Comparison of ENCODE assay signal across 25 cellular contexts in genomic region chr7:145784809-145785780, GRCh38.
"Had no signal": no experiment of that assay in that cellular context is flagged by ENCODE, and none has a peak within 500 bp of the region (broad histone marks: within the 10 kb centered on the region; RNA-seq: fewer than 3 reads in every experiment).

No MANE protein-coding gene starts in this region.

- H3K4me3 ChIP-seq: esophagus squamous epithelium, heart right ventricle, left lung, neural progenitor cell, right lobe of liver, vagina had no signal

- H3K27me3 Mint-ChIP-seq: naive thymus-derived CD4-positive, alpha-beta T cell; progenitor cell of endocrine pancreas; stimulated activated naive B cell treated with anti-CD40 and anti-IgM and Interleukin-4, amounts not matched to agents 10 μg/mL and 1 μg/mL and 100 μg/mL, for 72 hours; stimulated activated naive CD8-positive, alpha-beta T cell treated with anti-CD3 and anti-CD28 coated beads, Interleukin-15, Interleukin-2, amounts not matched to agents 100 ng/mL and 50 ng/mL, for 24 hours had no signal

- ATAC-seq: heart right ventricle; left cardiac atrium; left lung; naive thymus-derived CD4-positive, alpha-beta T cell; right lobe of liver; stimulated activated naive B cell treated with anti-CD40 and anti-IgM and Interleukin-4, amounts not matched to agents 10 μg/mL and 1 μg/mL and 100 μg/mL, for 72 hours had no signal

- H3K27ac Mint-ChIP-seq: mesothelial cell of epicardium; naive thymus-derived CD4-positive, alpha-beta T cell; nephron; neural progenitor cell; progenitor cell of endocrine pancreas; stimulated activated naive B cell treated with anti-CD40 and anti-IgM and Interleukin-4, amounts not matched to agents 10 μg/mL and 1 μg/mL and 100 μg/mL, for 72 hours; stimulated activated naive CD8-positive, alpha-beta T cell treated with anti-CD3 and anti-CD28 coated beads, Interleukin-15, Interleukin-2, amounts not matched to agents 100 ng/mL and 50 ng/mL, for 24 hours had no signal

- H3K27ac ChIP-seq: esophagus squamous epithelium, heart right ventricle, left lung, neural progenitor cell, parathyroid adenoma, right lobe of liver, vagina had no signal

- H3K4me1 Mint-ChIP-seq: mesothelial cell of epicardium; naive thymus-derived CD4-positive, alpha-beta T cell; nephron; neural progenitor cell; stimulated activated naive B cell treated with anti-CD40 and anti-IgM and Interleukin-4, amounts not matched to agents 10 μg/mL and 1 μg/mL and 100 μg/mL, for 72 hours had no signal

- H3K9ac ChIP-seq: neural progenitor cell, parathyroid adenoma had no signal

- H3K36me3 ChIP-seq: esophagus squamous epithelium, heart right ventricle, left lung, neural progenitor cell, right lobe of liver, vagina had no signal

- H3K79me2 ChIP-seq: parathyroid adenoma had no signal

- H2AFZ ChIP-seq: neural progenitor cell, parathyroid adenoma had no signal

- H3K4me3 Mint-ChIP-seq: mesothelial cell of epicardium; naive thymus-derived CD4-positive, alpha-beta T cell; nephron; neural progenitor cell; stimulated activated naive B cell treated with anti-CD40 and anti-IgM and Interleukin-4, amounts not matched to agents 10 μg/mL and 1 μg/mL and 100 μg/mL, for 72 hours; stimulated activated naive CD8-positive, alpha-beta T cell treated with anti-CD3 and anti-CD28 coated beads, Interleukin-15, Interleukin-2, amounts not matched to agents 100 ng/mL and 50 ng/mL, for 24 hours had no signal

- H3K4me1 ChIP-seq: esophagus squamous epithelium, heart right ventricle, left lung, neural progenitor cell, parathyroid adenoma, right lobe of liver, vagina had no signal

- H3K9me3 ChIP-seq: right lobe of liver, vagina had no signal

- H3K9me3 Mint-ChIP-seq: nephron; neural progenitor cell; stimulated activated naive CD8-positive, alpha-beta T cell treated with anti-CD3 and anti-CD28 coated beads, Interleukin-15, Interleukin-2, amounts not matched to agents 100 ng/mL and 50 ng/mL, for 24 hours had no signal

- H3K36me3 Mint-ChIP-seq: mesothelial cell of epicardium; naive thymus-derived CD4-positive, alpha-beta T cell; neural progenitor cell; stimulated activated naive B cell treated with anti-CD40 and anti-IgM and Interleukin-4, amounts not matched to agents 10 μg/mL and 1 μg/mL and 100 μg/mL, for 72 hours had no signal

- DNase-seq: dermis blood vessel endothelial cell; effector memory CD4-positive, alpha-beta T cell; erythroblast; esophagus squamous epithelium; foreskin melanocyte; glutamatergic neuron; heart right ventricle; hippocampal formation; left cardiac atrium; left lung; mesenchymal stem cell; naive thymus-derived CD4-positive, alpha-beta T cell; right lobe of liver; small intestine; stimulated activated CD4-positive, alpha-beta T cell treated with anti-CD3 and anti-CD28 coated beads, Interleukin-15, amount 100 ng/mL, for 24 hours; stimulated activated CD4-positive, alpha-beta T cell treated with anti-CD3 and anti-CD28 coated beads, Interleukin-2, amount 100 ng/mL, for 48 hours; stimulated activated naive B cell treated with anti-CD40 and anti-IgM and Interleukin-4, amounts not matched to agents 10 μg/mL and 1 μg/mL and 100 μg/mL, for 72 hours; trophoblast cell had no signal

- H3K4me2 ChIP-seq: neural progenitor cell had no signal

- H3K27me3 ChIP-seq: esophagus squamous epithelium, heart right ventricle, left lung, neural progenitor cell, right lobe of liver, vagina had no signal
